33 cellular contexts compared by ENCODE assay signal in the genomic region with DNA sequence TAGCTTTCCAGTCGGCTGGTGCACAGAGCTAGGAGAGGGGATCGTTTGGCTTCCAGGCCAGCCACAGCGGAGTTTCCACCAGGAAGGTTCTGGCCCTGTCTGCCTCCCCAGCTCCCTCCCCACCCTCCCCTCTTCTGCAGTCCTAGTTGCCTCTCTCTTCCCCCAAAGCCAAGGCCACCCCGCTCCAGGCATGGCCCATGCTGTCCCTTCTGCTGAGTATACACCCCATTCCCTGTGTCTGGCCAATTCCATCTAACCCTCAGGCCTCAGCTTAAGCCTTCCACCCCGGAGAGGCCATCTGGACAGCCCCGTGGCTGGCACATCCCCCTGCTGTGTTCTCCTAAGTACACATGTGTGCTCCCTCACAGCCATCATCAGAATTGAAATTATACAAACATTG.
"Had no signal": no experiment of that assay in that cellular context is flagged by ENCODE, and none has a peak within 500 bp of the region (broad histone marks: within the 10 kb centered on the region; RNA-seq: fewer than 3 reads in every experiment).

No MANE protein-coding gene starts in this region.

- H3K4me3 ChIP-seq: ascending aorta, cardiac muscle cell had no signal

- H3K9me3 ChIP-seq: ascending aorta had no signal

- H3K27me3 ChIP-seq: ascending aorta, cardiac muscle cell had no signal

- H3K36me3 ChIP-seq: ascending aorta, cardiac muscle cell had no signal

- H3K27ac ChIP-seq: ascending aorta, cardiac muscle cell, VCaP had no signal

- ATAC-seq: activated CD8-positive, alpha-beta memory T cell treated with anti-CD3 and anti-CD28 coated beads, Interleukin-2, amount 10 ng/mL, durations not matched to agents 7 days and 5 days; activated CD8-positive, alpha-beta T cell treated with anti-CD3 and anti-CD28 coated beads, Interleukin-2, amount 10 ng/mL, durations not matched to agents 7 days and 5 days; activated naive CD4-positive, alpha-beta T cell treated with anti-CD3 and anti-CD28 coated beads, Interleukin-2, amount 50 U/mL, for 72 hours; activated naive CD8-positive, alpha-beta T cell treated with anti-CD3 and anti-CD28 coated beads, Interleukin-2, amount 50 U/mL, for 24 hours; activated T-cell treated with anti-CD3 and anti-CD28 coated beads, Interleukin-2, amount 50 U/mL, for 72 hours; activated T-helper 17 cell treated with anti-CD3 and anti-CD28 coated beads, Interleukin-2, amount 50 U/mL, for 72 hours; T-cell; T-helper 17 cell had no signal

- DNase-seq: activated B cell treated with CpG ODN at 0.5 μM for 24 hours; activated CD4-positive, alpha-beta memory T cell treated with anti-CD3 and anti-CD28 coated beads, Interleukin-2, amount 10 ng/mL, durations not matched to agents 7 days and 5 days; activated CD4-positive, alpha-beta T cell treated with anti-CD3 and anti-CD28 coated beads for 4 hours; activated CD4-positive, alpha-beta T cell treated with anti-CD3 and anti-CD28 coated beads, Interleukin-2, amount 10 ng/mL, durations not matched to agents 24 days and 14 days; activated CD4-positive, alpha-beta T cell treated with anti-CD3 and anti-CD28 coated beads, Interleukin-2, amount 50 U/mL, for 1 hour; activated CD4-positive, alpha-beta T cell treated with anti-CD3 and anti-CD28 coated beads, Interleukin-2, amount 50 U/mL, for 4 hours; activated CD4-positive, CD25-positive, alpha-beta regulatory T cell treated with anti-CD3 and anti-CD28 coated beads, Interleukin-2, amount 50 U/mL, for 72 hours; activated CD8-positive, alpha-beta memory T cell treated with anti-CD3 and anti-CD28 coated beads for 24 hours; activated CD8-positive, alpha-beta memory T cell treated with anti-CD3 and anti-CD28 coated beads, Interleukin-2, amount 10 ng/mL, durations not matched to agents 7 days and 5 days; activated CD8-positive, alpha-beta memory T cell treated with anti-CD3 and anti-CD28 coated beads, Interleukin-2, amount 50 U/mL, for 48 hours; activated CD8-positive, alpha-beta T cell treated with anti-CD3 and anti-CD28 coated beads, Interleukin-2, amount 10 ng/mL, durations not matched to agents 7 days and 5 days; activated effector memory CD4-positive, alpha-beta T cell treated with anti-CD3 and anti-CD28 coated beads, Interleukin-2, amount 50 U/mL, for 16 hours; activated gamma-delta T cell treated with Interleukin-2 at 50 U/mL for 16 hours; activated naive CD4-positive, alpha-beta T cell; activated naive CD4-positive, alpha-beta T cell treated with anti-CD3 and anti-CD28 coated beads for 36 hours; activated naive CD4-positive, alpha-beta T cell treated with anti-CD3 and anti-CD28 coated beads, Interleukin-2, amount 50 U/mL, for 16 hours; activated naive CD8-positive, alpha-beta T cell treated with anti-CD3 and anti-CD28 coated beads, Interleukin-2, amount 10 ng/mL, durations not matched to agents 7 days and 5 days; activated naive CD8-positive, alpha-beta T cell treated with anti-CD3 and anti-CD28 coated beads, Interleukin-2, amount 50 U/mL, for 24 hours; activated T-cell treated with anti-CD3 and anti-CD28 coated beads, Interleukin-2, amount 50 U/mL, for 24 hours; activated T-cell treated with anti-CD3 and anti-CD28 coated beads, Interleukin-2, amount 50 U/mL, for 72 hours; amygdala; anterior cingulate cortex; caudate nucleus; cerebellar nuclear complex; T-cell; T-helper 17 cell had no signal

- H3K4me1 ChIP-seq: ascending aorta had no signal

- FAIRE-seq: bronchial epithelial cell, TTC549 had no signal
